ENCODE assay signal across 10 cellular contexts in genomic region chr12:26369588-26369987, GRCh38.
A peak's percentile ranks its signal among the peaks of the same experiment; 100 is the strongest.
DNase-seq lines count a peak whose midpoint lies in the region; ATAC-seq lines count a peak whose summit lies in the region.
"Had no signal": no experiment of that assay in that cellular context is flagged by ENCODE, and none has a peak within 500 bp of the region (broad histone marks: within the 10 kb centered on the region; RNA-seq: fewer than 3 reads in every experiment).

No MANE protein-coding gene starts in this region.

- H3K4me1 Mint-ChIP-seq in T-helper 2 cell treated with Interferon-gamma antibody and Interleukin-4, amounts not matched to agents 5 μg/mL and 100 μg/mL, for 36 hours (ENCODE audit: low read depth) = no peaks in the 10 kb centered on the region

- H3K27ac Mint-ChIP-seq in T-helper 2 cell treated with Interferon-gamma antibody and Interleukin-4, amounts not matched to agents 5 μg/mL and 100 μg/mL, for 36 hours = no peak overlapping the region
- H3K27ac Mint-ChIP-seq: effector memory CD8-positive, alpha-beta T cell; naive thymus-derived CD4-positive, alpha-beta T cell had no signal

- no peaks in the 10 kb centered on the region for H3K27me3 Mint-ChIP-seq in T-helper 2 cell treated with Interferon-gamma antibody and Interleukin-4, amounts not matched to agents 5 μg/mL and 100 μg/mL, for 36 hours (ENCODE audit: low read depth)
- H3K27me3 Mint-ChIP-seq: effector memory CD8-positive, alpha-beta T cell; naive thymus-derived CD4-positive, alpha-beta T cell had no signal

- no peak for DNase-seq in left ventricle myocardium superior
- no peak for DNase-seq in cardiac septum (ENCODE audit: low spot score)
- DNase-seq in amniotic stem cell (lab: John Stamatoyannopoulos, UW) = peak; percentile 67
- DNase-seq in inferior parietal cortex (ENCODE audit: extremely low spot score) = peak; percentile 34
- DNase-seq in T-helper 2 cell treated with Interferon-gamma antibody and Interleukin-4, amounts not matched to agents 5 μg/mL and 100 μg/mL, for 36 hours (ENCODE audit: low spot score) = no peak
- no peak for DNase-seq in HuH-7.5 (ENCODE audit: low spot score)
- DNase-seq: effector memory CD8-positive, alpha-beta T cell; naive thymus-derived CD4-positive, alpha-beta T cell had no signal

- H3K9me3 Mint-ChIP-seq in T-helper 2 cell treated with Interferon-gamma antibody and Interleukin-4, amounts not matched to agents 5 μg/mL and 100 μg/mL, for 36 hours = no peaks in the 10 kb centered on the region
- H3K9me3 Mint-ChIP-seq: effector memory CD8-positive, alpha-beta T cell; naive thymus-derived CD4-positive, alpha-beta T cell had no signal

- intact Hi-C loops in left ventricle myocardium superior (cut with micrococcal nuclease) (no loop called here), cardiac septum (cut with DNase I) (no loop called here)

- no peaks in the 10 kb centered on the region for H3K36me3 Mint-ChIP-seq in T-helper 2 cell treated with Interferon-gamma antibody and Interleukin-4, amounts not matched to agents 5 μg/mL and 100 μg/mL, for 36 hours (ENCODE audit: low read depth)

- ATAC-seq in left ventricle myocardium superior (peak; percentile 30), HG02571 (IDR thresholded peaks at IDR 0.05; ENCODE audit: unreplicated experiment) (no peak), HG03469 (IDR thresholded peaks at IDR 0.05; ENCODE audit: unreplicated experiment) (no peak)
- ATAC-seq: effector memory CD8-positive, alpha-beta T cell; naive thymus-derived CD4-positive, alpha-beta T cell had no signal

- H3K4me3 Mint-ChIP-seq in T-helper 2 cell treated with Interferon-gamma antibody and Interleukin-4, amounts not matched to agents 5 μg/mL and 100 μg/mL, for 36 hours = no peak overlapping the region
- H3K4me3 Mint-ChIP-seq: effector memory CD8-positive, alpha-beta T cell; naive thymus-derived CD4-positive, alpha-beta T cell had no signal

Comparison
In these comparisons a context has a peak if more than half of its experiments do, and no peak if none do; other contexts are left out.
1. DNase-seq: peak in amniotic stem cell (single experiment) and inferior parietal cortex (single experiment); none in left ventricle myocardium superior (single experiment), cardiac septum (single experiment), T-helper 2 cell treated with Interferon-gamma antibody and Interleukin-4, amounts not matched to agents 5 μg/mL and 100 μg/mL, for 36 hours (single experiment) and HuH-7.5 (single experiment).